In genomic region chr2:133825778-133826177, GRCh38 we compare ENCODE assay signal across 35 cellular contexts.
"Had no signal": no experiment of that assay in that cellular context is flagged by ENCODE, and none has a peak within 500 bp of the region (broad histone marks: within the 10 kb centered on the region; RNA-seq: fewer than 3 reads in every experiment).

No MANE protein-coding gene starts in this region.

- H3K9me3 ChIP-seq: adrenal gland, body of pancreas, breast epithelium had no signal

- H3K4me1 ChIP-seq: adrenal gland, breast epithelium had no signal

- H3K9me3 Mint-ChIP-seq: activated CD4-positive, alpha-beta memory T cell treated with anti-CD3 and anti-CD28 coated beads for 36 hours; activated CD4-positive, alpha-beta T cell treated with anti-CD3 and anti-CD28 coated beads, Interleukin-2, amount 10 ng/mL, durations not matched to agents 24 days and 14 days; activated CD8-positive, alpha-beta T cell treated with anti-CD3 and anti-CD28 coated beads for 36 hours; activated naive CD4-positive, alpha-beta T cell treated with anti-CD3 and anti-CD28 coated beads for 36 hours; activated naive CD4-positive, alpha-beta T cell treated with anti-CD3 and anti-CD28 coated beads, Interleukin-2, amount 50 U/mL, for 72 hours; activated naive CD8-positive, alpha-beta T cell treated with anti-CD3 and anti-CD28 coated beads for 36 hours; activated T-cell treated with anti-CD3 and anti-CD28 coated beads, Interleukin-2, amount 50 U/mL, for 4 hours; activated T-cell treated with anti-CD3 and anti-CD28 coated beads, Interleukin-2, amount 50 U/mL, for 72 hours; activated T-helper 1 cell treated with anti-CD3 and anti-CD28 coated beads, Interleukin-12 subunit alpha, Interleukin-12 subunit beta, Interleukin-2, Interleukin-4 antibody, amounts not matched to agents 30 ng/mL and 10 ng/mL and 1 ng/mL, durations not matched to agents 14 hours and 24 hours and 36 hours; activated T-helper 17 cell treated with anti-CD3 and anti-CD28 coated beads, Interleukin-2, amount 50 U/mL, for 72 hours; T-helper 1 cell treated with Interleukin-12 subunit alpha and Interleukin-12 subunit beta and Interleukin-4 antibody, amounts not matched to agents 30 μg/mL and 1 μg/mL, for 36 hours; T-helper 2 cell treated with Interferon-gamma antibody and Interleukin-4, amounts not matched to agents 5 μg/mL and 100 μg/mL, for 36 hours had no signal

- H3K27ac Mint-ChIP-seq: activated B cell treated with CpG ODN at 0.5 μM for 24 hours; activated CD4-positive, alpha-beta memory T cell treated with anti-CD3 and anti-CD28 coated beads for 36 hours; activated CD4-positive, alpha-beta T cell treated with anti-CD3 and anti-CD28 coated beads, Interleukin-2, amount 10 ng/mL, durations not matched to agents 24 days and 14 days; activated CD8-positive, alpha-beta T cell treated with anti-CD3 and anti-CD28 coated beads for 36 hours; activated naive CD4-positive, alpha-beta T cell treated with anti-CD3 and anti-CD28 coated beads for 36 hours; activated naive CD4-positive, alpha-beta T cell treated with anti-CD3 and anti-CD28 coated beads, Interleukin-2, amount 50 U/mL, for 72 hours; activated naive CD8-positive, alpha-beta T cell treated with anti-CD3 and anti-CD28 coated beads for 36 hours; activated T-cell treated with anti-CD3 and anti-CD28 coated beads, Interleukin-2, amount 50 U/mL, for 72 hours; activated T-helper 1 cell treated with anti-CD3 and anti-CD28 coated beads, Interleukin-12 subunit alpha, Interleukin-12 subunit beta, Interleukin-2, Interleukin-4 antibody, amounts not matched to agents 30 ng/mL and 10 ng/mL and 1 ng/mL, durations not matched to agents 14 hours and 24 hours and 36 hours; activated T-helper 17 cell treated with anti-CD3 and anti-CD28 coated beads, Interleukin-2, amount 50 U/mL, for 72 hours; T-helper 1 cell treated with Interleukin-12 subunit alpha and Interleukin-12 subunit beta and Interleukin-4 antibody, amounts not matched to agents 30 μg/mL and 1 μg/mL, for 36 hours; T-helper 2 cell treated with Interferon-gamma antibody and Interleukin-4, amounts not matched to agents 5 μg/mL and 100 μg/mL, for 36 hours had no signal

- ATAC-seq: activated CD8-positive, alpha-beta T cell treated with anti-CD3 and anti-CD28 coated beads for 36 hours; activated naive CD4-positive, alpha-beta T cell treated with anti-CD3 and anti-CD28 coated beads, Interleukin-2, amount 50 U/mL, for 72 hours; activated T-cell treated with anti-CD3 and anti-CD28 coated beads, Interleukin-2, amount 50 U/mL, for 4 hours; activated T-cell treated with anti-CD3 and anti-CD28 coated beads, Interleukin-2, amount 50 U/mL, for 72 hours; activated T-helper 17 cell treated with anti-CD3 and anti-CD28 coated beads, Interleukin-2, amount 50 U/mL, for 72 hours; body of pancreas had no signal

- H3K4me3 Mint-ChIP-seq: activated B cell treated with CpG ODN at 0.5 μM for 24 hours; activated CD4-positive, alpha-beta memory T cell treated with anti-CD3 and anti-CD28 coated beads for 36 hours; activated CD4-positive, alpha-beta T cell treated with anti-CD3 and anti-CD28 coated beads, Interleukin-2, amount 10 ng/mL, durations not matched to agents 24 days and 14 days; activated CD8-positive, alpha-beta T cell treated with anti-CD3 and anti-CD28 coated beads for 36 hours; activated naive CD4-positive, alpha-beta T cell treated with anti-CD3 and anti-CD28 coated beads for 36 hours; activated naive CD8-positive, alpha-beta T cell treated with anti-CD3 and anti-CD28 coated beads for 36 hours; activated T-cell treated with anti-CD3 and anti-CD28 coated beads, Interleukin-2, amount 50 U/mL, for 4 hours; activated T-cell treated with anti-CD3 and anti-CD28 coated beads, Interleukin-2, amount 50 U/mL, for 72 hours; activated T-helper 1 cell treated with anti-CD3 and anti-CD28 coated beads, Interleukin-12 subunit alpha, Interleukin-12 subunit beta, Interleukin-2, Interleukin-4 antibody, amounts not matched to agents 30 ng/mL and 10 ng/mL and 1 ng/mL, durations not matched to agents 14 hours and 24 hours and 36 hours; activated T-helper 17 cell treated with anti-CD3 and anti-CD28 coated beads, Interleukin-2, amount 50 U/mL, for 72 hours; T-helper 1 cell treated with Interleukin-12 subunit alpha and Interleukin-12 subunit beta and Interleukin-4 antibody, amounts not matched to agents 30 μg/mL and 1 μg/mL, for 36 hours; T-helper 2 cell treated with Interferon-gamma antibody and Interleukin-4, amounts not matched to agents 5 μg/mL and 100 μg/mL, for 36 hours had no signal

- H3K27ac ChIP-seq: adrenal gland, body of pancreas, brain microvascular endothelial cell, breast epithelium, VCaP had no signal

- H3K36me3 Mint-ChIP-seq: activated CD4-positive, alpha-beta memory T cell treated with anti-CD3 and anti-CD28 coated beads for 36 hours; activated naive CD4-positive, alpha-beta T cell treated with anti-CD3 and anti-CD28 coated beads, Interleukin-2, amount 50 U/mL, for 72 hours; activated naive CD8-positive, alpha-beta T cell treated with anti-CD3 and anti-CD28 coated beads for 36 hours had no signal

- H3K27me3 Mint-ChIP-seq: activated CD4-positive, alpha-beta T cell treated with anti-CD3 and anti-CD28 coated beads, Interleukin-2, amount 10 ng/mL, durations not matched to agents 24 days and 14 days had no signal

- H3K36me3 ChIP-seq: adrenal gland, brain microvascular endothelial cell, breast epithelium had no signal

- DNase-seq: activated B cell treated with CpG ODN at 0.5 μM for 24 hours; activated CD4-positive, alpha-beta memory T cell treated with anti-CD3 and anti-CD28 coated beads for 36 hours; activated CD4-positive, alpha-beta T cell treated with anti-CD3 and anti-CD28 coated beads for 4 hours; activated CD4-positive, alpha-beta T cell treated with anti-CD3 and anti-CD28 coated beads, Interleukin-2, amount 10 ng/mL, durations not matched to agents 24 days and 14 days; activated CD4-positive, alpha-beta T cell treated with anti-CD3 and anti-CD28 coated beads, Interleukin-2, amount 50 U/mL, for 1 hour; activated CD4-positive, alpha-beta T cell treated with anti-CD3 and anti-CD28 coated beads, Interleukin-2, amount 50 U/mL, for 4 hours; activated CD4-positive, CD25-positive, alpha-beta regulatory T cell treated with anti-CD3 and anti-CD28 coated beads, Interleukin-2, amount 50 U/mL, for 72 hours; activated CD8-positive, alpha-beta memory T cell treated with anti-CD3 and anti-CD28 coated beads, Interleukin-2, amount 50 U/mL, for 4 hours; activated CD8-positive, alpha-beta T cell treated with anti-CD3 and anti-CD28 coated beads for 36 hours; activated effector memory CD4-positive, alpha-beta T cell treated with anti-CD3 and anti-CD28 coated beads, Interleukin-2, amount 50 U/mL, for 16 hours; activated gamma-delta T cell treated with Interleukin-2 at 50 U/mL for 16 hours; activated naive CD4-positive, alpha-beta T cell; activated naive CD4-positive, alpha-beta T cell treated with anti-CD3 and anti-CD28 coated beads for 36 hours; activated naive CD4-positive, alpha-beta T cell treated with anti-CD3 and anti-CD28 coated beads, Interleukin-2, amount 50 U/mL, for 16 hours; activated naive CD8-positive, alpha-beta T cell treated with anti-CD3 and anti-CD28 coated beads for 36 hours; activated T-cell treated with anti-CD3 and anti-CD28 coated beads for 4 hours; activated T-cell treated with anti-CD3 and anti-CD28 coated beads, Interleukin-2, amount 50 U/mL, for 1 hour; activated T-cell treated with anti-CD3 and anti-CD28 coated beads, Interleukin-2, amount 50 U/mL, for 4 hours; activated T-cell treated with anti-CD3 and anti-CD28 coated beads, Interleukin-2, amount 50 U/mL, for 72 hours; adrenal gland; amniotic stem cell; aorta; body of pancreas; brain microvascular endothelial cell; central memory CD4-positive, alpha-beta T cell; T-helper 1 cell; T-helper 2 cell; T-helper 9 cell had no signal

- H3K27me3 ChIP-seq: adrenal gland, body of pancreas, brain microvascular endothelial cell, breast epithelium had no signal

- H3K4me1 Mint-ChIP-seq: activated B cell treated with CpG ODN at 0.5 μM for 24 hours; activated CD4-positive, alpha-beta T cell treated with anti-CD3 and anti-CD28 coated beads, Interleukin-2, amount 10 ng/mL, durations not matched to agents 24 days and 14 days; activated naive CD8-positive, alpha-beta T cell treated with anti-CD3 and anti-CD28 coated beads for 36 hours; activated T-helper 17 cell treated with anti-CD3 and anti-CD28 coated beads, Interleukin-2, amount 50 U/mL, for 72 hours had no signal

- H3K4me3 ChIP-seq: adrenal gland, body of pancreas, breast epithelium had no signal
